In the genomic region with DNA sequence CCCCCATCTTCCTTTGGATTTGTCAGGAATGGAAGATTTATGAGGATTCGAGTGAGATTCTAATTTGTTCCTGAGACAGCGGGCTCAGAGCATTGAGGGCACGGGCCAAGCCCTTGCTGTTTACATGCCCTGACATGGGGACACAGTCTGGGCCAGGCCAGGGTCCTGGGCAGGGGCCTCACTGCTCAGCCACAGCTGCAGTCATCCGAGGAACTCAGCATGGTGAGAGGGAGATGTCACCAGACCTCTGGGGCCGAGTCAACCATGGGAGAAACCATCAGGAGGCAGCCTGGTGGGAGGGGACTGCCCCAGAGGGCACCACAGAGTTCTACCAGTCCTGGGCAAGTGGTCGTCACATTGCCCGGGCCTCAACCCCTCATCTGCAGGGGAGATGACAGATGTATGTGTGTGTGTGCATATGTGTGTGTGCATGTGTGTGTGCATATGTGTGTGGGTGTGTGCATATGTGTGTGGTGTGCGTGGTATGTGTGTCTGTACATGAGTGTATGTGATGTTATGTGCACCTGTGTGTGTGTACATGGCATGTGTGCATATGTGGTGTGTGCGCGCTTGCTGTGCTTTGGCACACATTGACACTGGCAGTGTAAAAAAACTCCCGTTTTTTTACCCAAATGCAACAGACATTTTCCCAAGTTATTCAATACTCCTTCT, we compare ENCODE assay signal across 22 cellular contexts. TPM values are rescaled to one million over a fixed set of nuclear protein-coding genes. Genes with fewer than 3 reads are reported as not detected.
"Had no signal": no experiment of that assay in that cellular context is flagged by ENCODE, and none has a peak within 500 bp of the region (broad histone marks: within the 10 kb centered on the region; RNA-seq: fewer than 3 reads in every experiment).

No MANE protein-coding gene starts in this region.

- H3K4me3 Mint-ChIP-seq: activated CD4-positive, alpha-beta memory T cell treated with anti-CD3 and anti-CD28 coated beads for 36 hours; activated naive CD8-positive, alpha-beta T cell treated with anti-CD3 and anti-CD28 coated beads, Interleukin-2, amount 10 ng/mL, durations not matched to agents 7 days and 5 days; brain; nephron; stimulated activated naive CD8-positive, alpha-beta T cell treated with anti-CD3 and anti-CD28 coated beads, Interleukin-15, Interleukin-2, amounts not matched to agents 100 ng/mL and 50 ng/mL, for 24 hours had no signal

- DNase-seq: activated CD4-positive, alpha-beta memory T cell treated with anti-CD3 and anti-CD28 coated beads for 36 hours; activated CD4-positive, alpha-beta T cell treated with anti-CD3 and anti-CD28 coated beads for 4 hours; activated naive CD8-positive, alpha-beta T cell treated with anti-CD3 and anti-CD28 coated beads, Interleukin-2, amount 10 ng/mL, durations not matched to agents 7 days and 5 days; amygdala; central memory CD4-positive, alpha-beta T cell; dorsolateral prefrontal cortex; foreskin fibroblast; hypothalamus; islet precursor cell; mammary epithelial cell; midbrain had no signal

- H3K4me1 Mint-ChIP-seq: activated naive CD8-positive, alpha-beta T cell treated with anti-CD3 and anti-CD28 coated beads, Interleukin-2, amount 10 ng/mL, durations not matched to agents 7 days and 5 days had no signal

- H3K9me3 ChIP-seq: vagina had no signal

- ATAC-seq: left lobe of liver had no signal

- H3K27ac Mint-ChIP-seq: activated CD4-positive, alpha-beta memory T cell treated with anti-CD3 and anti-CD28 coated beads for 36 hours; activated naive CD8-positive, alpha-beta T cell treated with anti-CD3 and anti-CD28 coated beads, Interleukin-2, amount 10 ng/mL, durations not matched to agents 7 days and 5 days; brain; stimulated activated naive CD8-positive, alpha-beta T cell treated with anti-CD3 and anti-CD28 coated beads, Interleukin-15, Interleukin-2, amounts not matched to agents 100 ng/mL and 50 ng/mL, for 24 hours had no signal

- H3K27me3 ChIP-seq: vagina had no signal

- H3K36me3 Mint-ChIP-seq: activated CD4-positive, alpha-beta memory T cell treated with anti-CD3 and anti-CD28 coated beads for 36 hours; activated naive CD8-positive, alpha-beta T cell treated with anti-CD3 and anti-CD28 coated beads, Interleukin-2, amount 10 ng/mL, durations not matched to agents 7 days and 5 days; brain had no signal

- H3K27ac ChIP-seq: dorsolateral prefrontal cortex, epithelial cell of prostate, tibial nerve, vagina had no signal

- H3K4me1 ChIP-seq: tibial nerve, vagina had no signal

- H3K4me3 ChIP-seq: dorsolateral prefrontal cortex, tibial nerve, vagina had no signal

- H3K9me3 Mint-ChIP-seq: activated naive CD8-positive, alpha-beta T cell treated with anti-CD3 and anti-CD28 coated beads, Interleukin-2, amount 10 ng/mL, durations not matched to agents 7 days and 5 days had no signal

RNA-seq across cellular contexts. Expression of a gene that starts 43.9 kb away (rescaled TPM):
- total RNA-seq: activated CD4-positive, alpha-beta memory T cell treated with anti-CD3 and anti-CD28 coated beads for 36 hours; activated naive CD8-positive, alpha-beta T cell treated with anti-CD3 and anti-CD28 coated beads, Interleukin-2, amount 10 ng/mL, durations not matched to agents 7 days and 5 days; left lobe of liver; mammary epithelial cell; omental fat pad; posterior vena cava; skeletal muscle tissue; T-helper 2 cell treated with Interferon-gamma antibody and Interleukin-4, amounts not matched to agents 100 ng/mL and 5 ng/mL, for 36 hours; tibial nerve; vagina had no signal
- polyA plus RNA-seq: mammary epithelial cell had no signal
